Comparison of ENCODE assay signal across 12 cellular contexts in the genomic region with DNA sequence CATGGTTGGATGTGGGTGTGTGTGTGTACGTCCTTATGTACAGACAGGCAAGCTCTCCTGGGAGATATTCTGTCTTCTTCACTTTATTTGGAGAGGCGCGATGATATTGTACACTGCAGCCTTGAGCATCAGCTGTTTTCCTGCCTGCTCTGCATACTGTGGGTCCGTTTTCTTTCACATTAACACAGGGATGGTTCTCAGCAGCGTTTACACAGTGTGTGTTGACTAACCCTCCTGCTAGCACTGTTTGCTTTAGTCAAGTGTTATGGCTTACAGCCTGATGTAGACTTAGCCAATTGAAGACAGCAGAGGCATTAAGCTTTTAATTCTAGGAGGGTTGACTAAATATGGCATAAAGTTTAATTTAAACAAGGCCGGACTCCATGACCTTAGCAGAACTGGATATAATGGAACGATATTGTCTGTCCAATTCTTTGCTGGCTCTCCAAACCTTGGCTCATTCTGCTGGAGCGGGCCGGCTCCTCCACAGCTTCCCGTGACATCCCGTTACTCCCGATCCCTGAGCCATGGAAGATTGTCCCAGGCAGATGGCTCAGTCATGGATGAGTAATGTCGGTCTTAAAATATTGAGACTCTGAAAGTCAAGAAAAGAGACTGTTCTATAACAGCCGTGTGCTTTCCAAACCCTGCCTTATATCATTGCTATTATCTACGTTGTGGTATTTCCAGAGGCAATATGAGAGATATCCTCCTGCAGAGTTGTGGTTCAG.
DNase-seq lines count a peak whose midpoint lies in the region; ATAC-seq, FAIRE-seq and TF ChIP-seq lines count a peak whose summit lies in the region.
"Had no signal": no experiment of that assay in that cellular context is flagged by ENCODE, and none has a peak within 500 bp of the region (broad histone marks: within the 10 kb centered on the region; RNA-seq: fewer than 3 reads in every experiment).

No MANE protein-coding gene starts in this region.

- WGBS in upper lobe of left lung, 2 donors: 54 to 69% methylated on average over 15 of the region's 15 CpGs

- no peak overlapping the region for H2AFZ ChIP-seq in keratinocyte (ENCODE audit: control insufficient read depth, low read length)

- no peaks in the 10 kb centered on the region for H3K9me1 ChIP-seq in keratinocyte (ENCODE audit: control insufficient read depth, extremely low read depth, insufficient read depth, low read length)

- no peaks in the 10 kb centered on the region for H4K20me1 ChIP-seq in keratinocyte (ENCODE audit: control insufficient read depth, extremely low read depth, insufficient read depth, low read length)

- peak; percentile 5 for FAIRE-seq in keratinocyte (lab: Jason Lieb, UNC)
- no peak for FAIRE-seq in GM19239 (lab: Jason Lieb, UNC)
- FAIRE-seq: colon had no signal

- H3K9ac ChIP-seq in keratinocyte (ENCODE audit: control insufficient read depth, extremely low read depth, insufficient read depth, low read length): no peak overlapping the region

- H3K4me1 ChIP-seq in keratinocyte (ENCODE audit: control insufficient read depth, extremely low read depth, insufficient read depth, low read length): peaks cover 23% of the 10 kb centered on the region
- H3K4me1 ChIP-seq in upper lobe of left lung: peaks cover 0 to 17% (median 2%) of the 10 kb centered on the region in 4 donors

- DNase-seq in DMS 273 (lab: John Stamatoyannopoulos, UW; ENCODE audit: unreplicated experiment) (peak; percentile 15), DMS 273 treated with DMSO at 0.1 percent for 48 hours (lab: John Stamatoyannopoulos, UW) (no peak), NCI-H748 treated with DMSO at 0.1 percent for 48 hours (lab: John Stamatoyannopoulos, UW) (peak; percentile 97), keratinocyte (ENCODE audit: low read depth, low spot score) (no peak), upper lobe of left lung (peak in 1 of 2 donors; percentile 58), T-helper 2 cell (no peak), GM19239 (ENCODE audit: insufficient read length, low spot score) (no peak)
- DNase-seq: RPMI8226; stimulated activated naive CD8-positive, alpha-beta T cell treated with anti-CD3 and anti-CD28 coated beads, Interleukin-15, Interleukin-2, amounts not matched to agents 100 U/mL and 50 U/mL, for 24 hours had no signal

- TF ChIP-seq POLR2A in upper lobe of left lung (IDR thresholded peaks at IDR 0.05): no peak

- H3K27me3 ChIP-seq in keratinocyte (ENCODE audit: control insufficient read depth, extremely low read depth, insufficient read depth, low read length) (no peaks in the 10 kb centered on the region), upper lobe of left lung (no peaks in the 10 kb centered on the region)

- H3K79me2 ChIP-seq in keratinocyte (ENCODE audit: control insufficient read depth, insufficient read depth, low read length): no peaks in the 10 kb centered on the region

- peak; percentile 69 to 90 for ATAC-seq in upper lobe of left lung (ENCODE audit: low FRiP score in 2 of 2)
- no peak for ATAC-seq in HG02973 (IDR thresholded peaks at IDR 0.05; ENCODE audit: unreplicated experiment)
- ATAC-seq: stimulated activated naive CD8-positive, alpha-beta T cell treated with anti-CD3 and anti-CD28 coated beads, Interleukin-15, Interleukin-2, amounts not matched to agents 100 U/mL and 50 U/mL, for 24 hours had no signal

- H3K36me3 ChIP-seq in keratinocyte (ENCODE audit: control insufficient read depth in 2 of 2, extremely low read depth in 1 of 2, insufficient read depth in 2 of 2, low read length in 2 of 2) (no peaks in the 10 kb centered on the region), upper lobe of left lung (no peaks in the 10 kb centered on the region)

- no peaks in the 10 kb centered on the region for H3K9me3 ChIP-seq in keratinocyte (ENCODE audit: control insufficient read depth, low read depth, low read length)
- no peaks in the 10 kb centered on the region for H3K9me3 ChIP-seq in upper lobe of left lung

- H3K27ac ChIP-seq in keratinocyte (ENCODE audit: control insufficient read depth, insufficient read depth, low read length): no peak overlapping the region
- no peak overlapping the region for H3K27ac ChIP-seq in upper lobe of left lung
- H3K27ac ChIP-seq: 22Rv1 had no signal

- TF ChIP-seq CTCF in keratinocyte (optimal IDR thresholded peaks at IDR 0.05 in 1 of 3, IDR thresholded peaks at IDR 0.05 in 1 of 3, conservative IDR thresholded peaks at IDR 0.05 in 1 of 3; ENCODE audit: extremely low read depth in 1 of 3, insufficient read depth in 2 of 3, low read length in 3 of 3): no peak
- TF ChIP-seq CTCF in upper lobe of left lung (IDR thresholded peaks at IDR 0.05): no peak

- H3K4me3 ChIP-seq in keratinocyte (ENCODE audit: control insufficient read depth in 2 of 3, extremely low read depth in 1 of 3, insufficient read depth in 2 of 3, low read depth in 1 of 3, low read length in 3 of 3): no peak overlapping the region
- H3K4me3 ChIP-seq in upper lobe of left lung: no peak overlapping the region

- H3K4me2 ChIP-seq in keratinocyte (ENCODE audit: control insufficient read depth, extremely low read depth, insufficient read depth, low read depth, low read length): no peak overlapping the region

- dilution Hi-C loops in keratinocyte (cut with MboI; ENCODE audit: extremely low pct_ligation_motif_present, low sequenced_read_pairs): no loop called here

- no peak for TF ChIP-seq EP300 in upper lobe of left lung (IDR thresholded peaks at IDR 0.05)

Comparison
In these comparisons a context has a peak if more than half of its experiments do, and no peak if none do; other contexts are left out.
1. DNase-seq: peak in DMS 273 (single experiment) and NCI-H748 treated with DMSO at 0.1 percent for 48 hours (single experiment); none in DMS 273 treated with DMSO at 0.1 percent for 48 hours (single experiment), keratinocyte (single experiment), T-helper 2 cell (0 of 5) and GM19239 (single experiment).